ENCODE assay signal across 8 cellular contexts in genomic region chr4:108943371-108943770, GRCh38.
"Had no signal": no experiment of that assay in that cellular context is flagged by ENCODE, and none has a peak within 500 bp of the region (broad histone marks: within the 10 kb centered on the region; RNA-seq: fewer than 3 reads in every experiment).

No MANE protein-coding gene starts in this region.

- H3K4me3 ChIP-seq: GM23338 had no signal

- H3K27ac Mint-ChIP-seq: GM23338, H9, IgD-negative memory B cell had no signal

- H3K4me3 Mint-ChIP-seq: GM23338, H9, IgD-negative memory B cell had no signal

- ATAC-seq: GM23338, HepG2 had no signal

- FAIRE-seq: H1, H54, HepG2 had no signal

- H3K27me3 Mint-ChIP-seq: IgD-negative memory B cell had no signal

- H2AFZ ChIP-seq: GM23338 had no signal

- H3K4me1 Mint-ChIP-seq: IgD-negative memory B cell had no signal

- H3K9me3 Mint-ChIP-seq: GM23338, H9, IgD-negative memory B cell had no signal

- DNase-seq: H9, HCEC 1CT had no signal

- H3K27ac ChIP-seq: HL-60 had no signal

- H3K36me3 Mint-ChIP-seq: IgD-negative memory B cell had no signal

- H3K4me2 ChIP-seq: GM23338 had no signal
